Comparison of ENCODE assay signal across 25 cellular contexts in genomic region chr3:121869731-121870130, GRCh38.
"Had no signal": no experiment of that assay in that cellular context is flagged by ENCODE, and none has a peak within 500 bp of the region (broad histone marks: within the 10 kb centered on the region; RNA-seq: fewer than 3 reads in every experiment).

No MANE protein-coding gene starts in this region.

- H3K27ac Mint-ChIP-seq: activated naive CD4-positive, alpha-beta T cell treated with anti-CD3 and anti-CD28 coated beads, Interleukin-2, amount 50 U/mL, for 72 hours; immature natural killer cell; T-helper 2 cell treated with Interferon-gamma antibody and Interleukin-4, amounts not matched to agents 5 μg/mL and 100 μg/mL, for 36 hours had no signal

- H3K4me3 ChIP-seq: adrenal gland, esophagus muscularis mucosa, gastroesophageal sphincter, heart left ventricle, left ventricle myocardium inferior, prostate gland, right atrium auricular region, tibial nerve, uterus had no signal

- H3K9me3 Mint-ChIP-seq: activated naive CD4-positive, alpha-beta T cell treated with anti-CD3 and anti-CD28 coated beads, Interleukin-2, amount 50 U/mL, for 72 hours; immature natural killer cell; stimulated activated naive CD8-positive, alpha-beta T cell treated with anti-CD3 and anti-CD28 coated beads, Interleukin-15, Interleukin-2, amounts not matched to agents 100 ng/mL and 50 ng/mL, for 24 hours; T-helper 2 cell treated with Interferon-gamma antibody and Interleukin-4, amounts not matched to agents 5 μg/mL and 100 μg/mL, for 36 hours had no signal

- H3K27me3 Mint-ChIP-seq: stimulated activated naive CD8-positive, alpha-beta T cell treated with anti-CD3 and anti-CD28 coated beads, Interleukin-15, Interleukin-2, amounts not matched to agents 100 ng/mL and 50 ng/mL, for 24 hours had no signal

- FAIRE-seq: bronchial epithelial cell, endothelial cell of umbilical vein had no signal

- H3K4me1 Mint-ChIP-seq: immature natural killer cell had no signal

- ATAC-seq: activated naive CD4-positive, alpha-beta T cell treated with anti-CD3 and anti-CD28 coated beads, Interleukin-2, amount 50 U/mL, for 72 hours; gastroesophageal sphincter; heart left ventricle had no signal

- H3K9me3 ChIP-seq: esophagus muscularis mucosa, gastroesophageal sphincter, heart left ventricle, left ventricle myocardium inferior, prostate gland, right atrium auricular region, tibial nerve, uterus had no signal

- H3K27me3 ChIP-seq: adrenal gland, esophagus muscularis mucosa, gastroesophageal sphincter, heart left ventricle, right atrium auricular region, tibial nerve, uterus had no signal

- H3K4me3 Mint-ChIP-seq: immature natural killer cell; stimulated activated naive CD8-positive, alpha-beta T cell treated with anti-CD3 and anti-CD28 coated beads, Interleukin-15, Interleukin-2, amounts not matched to agents 100 ng/mL and 50 ng/mL, for 24 hours; T-helper 2 cell treated with Interferon-gamma antibody and Interleukin-4, amounts not matched to agents 5 μg/mL and 100 μg/mL, for 36 hours had no signal

- H3K4me1 ChIP-seq: adrenal gland, esophagus muscularis mucosa, gastroesophageal sphincter, left ventricle myocardium inferior, prostate gland, right atrium auricular region, tibial nerve, uterus had no signal

- DNase-seq: activated CD4-positive, alpha-beta T cell treated with anti-CD3 and anti-CD28 coated beads, Interleukin-2, amount 50 U/mL, for 4 hours; activated CD4-positive, CD25-positive, alpha-beta regulatory T cell treated with anti-CD3 and anti-CD28 coated beads, Interleukin-2, amount 50 U/mL, for 72 hours; activated gamma-delta T cell treated with Interleukin-2 at 50 U/mL for 16 hours; adrenal gland; cerebellar nuclear complex; effector memory CD4-positive, alpha-beta T cell; heart left ventricle; immature natural killer cell; kidney glomerular epithelial cell; left ventricle myocardium inferior; mammary epithelial cell; midbrain; stimulated activated CD4-positive, alpha-beta T cell treated with anti-CD3 and anti-CD28 coated beads, Interleukin-12 subunit alpha, Interleukin-12 subunit beta, amount 100 ng/mL, for 4 hours; stimulated activated CD4-positive, alpha-beta T cell treated with anti-CD3 and anti-CD28 coated beads, Interleukin-1b, Interleukin-23, amount 100 ng/mL, for 48 hours; uterus had no signal

- H3K27ac ChIP-seq: adrenal gland, esophagus muscularis mucosa, gastroesophageal sphincter, left ventricle myocardium inferior, prostate gland, right atrium auricular region, tibial nerve, uterus had no signal

- H3K36me3 ChIP-seq: adrenal gland, gastroesophageal sphincter, prostate gland, right atrium auricular region, uterus had no signal
